ENCODE assay signal across 11 cellular contexts in the genomic region with DNA sequence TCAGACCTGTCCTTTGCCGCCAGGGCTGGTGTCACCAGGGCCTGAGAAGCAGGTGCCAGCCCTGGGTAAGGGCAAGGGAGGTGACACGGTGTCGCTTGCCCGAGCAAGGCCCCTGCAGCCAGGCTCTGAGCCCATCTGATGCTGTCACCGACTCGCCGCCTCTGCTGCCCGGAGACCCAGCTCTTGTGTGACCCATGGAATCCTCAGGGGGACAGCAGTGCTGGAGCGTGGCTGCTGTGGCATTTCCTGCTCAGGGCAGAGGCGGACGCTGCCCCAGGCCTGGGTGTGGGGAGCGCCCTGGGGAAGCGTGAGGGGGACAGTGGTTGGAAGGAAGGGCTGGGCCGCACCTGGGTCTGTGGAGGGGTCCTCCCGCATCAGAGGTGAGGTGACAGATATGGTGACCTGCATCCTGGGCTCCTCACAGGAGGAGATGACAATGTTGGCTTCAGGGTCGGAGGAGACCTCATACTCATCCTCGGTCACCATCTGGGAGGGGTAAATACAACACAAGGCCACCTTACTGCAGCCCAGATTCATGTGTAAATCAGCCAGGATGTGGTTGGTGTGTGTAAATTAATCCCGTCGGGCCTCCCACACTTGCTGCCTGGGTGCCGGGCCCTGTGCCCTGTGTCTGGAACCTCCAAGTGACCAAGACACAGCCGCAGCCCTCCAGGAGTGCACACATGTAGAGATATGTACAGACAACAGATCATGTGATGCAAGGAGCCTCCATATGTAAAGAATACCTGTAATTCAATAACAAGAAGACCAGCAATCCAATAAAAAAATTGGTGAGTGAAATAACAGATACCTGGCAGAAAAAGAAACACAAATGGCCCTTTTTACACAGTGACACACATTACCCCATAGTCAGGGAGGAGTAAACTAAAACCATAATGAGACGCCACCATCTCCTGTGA. TPM values are rescaled to one million over a fixed set of nuclear protein-coding genes. Genes with fewer than 3 reads are reported as not detected.
A peak's percentile ranks its signal among the peaks of the same experiment; 100 is the strongest.
DNase-seq lines count a peak whose midpoint lies in the region; ATAC-seq and TF ChIP-seq lines count a peak whose summit lies in the region.
"Had no signal": no experiment of that assay in that cellular context is flagged by ENCODE, and none has a peak within 500 bp of the region (broad histone marks: within the 10 kb centered on the region; RNA-seq: fewer than 3 reads in every experiment).

No MANE protein-coding gene starts in this region.

- H3K27me3 Mint-ChIP-seq in CD8-positive, alpha-beta T cell (ENCODE audit: low read depth): no peaks in the 10 kb centered on the region
- H3K27me3 Mint-ChIP-seq in activated CD4-positive, alpha-beta memory T cell treated with anti-CD3 and anti-CD28 coated beads for 36 hours: no peaks in the 10 kb centered on the region
- no peaks in the 10 kb centered on the region for H3K27me3 Mint-ChIP-seq in naive B cell
- peaks cover 7% of the 10 kb centered on the region for H3K27me3 Mint-ChIP-seq in progenitor cell of endocrine pancreas

- H3K27me3 ChIP-seq in CD8-positive, alpha-beta T cell (ENCODE audit: insufficient read depth, low read length): no peaks in the 10 kb centered on the region
- H3K27me3 ChIP-seq in SK-N-SH (ENCODE audit: insufficient read depth): no peaks in the 10 kb centered on the region

- H3K4me1 Mint-ChIP-seq in CD8-positive, alpha-beta T cell (ENCODE audit: low read depth): peaks cover 52% of the 10 kb centered on the region
- peaks cover 48% of the 10 kb centered on the region for H3K4me1 Mint-ChIP-seq in activated CD4-positive, alpha-beta memory T cell treated with anti-CD3 and anti-CD28 coated beads for 36 hours (ENCODE audit: low read depth)
- H3K4me1 Mint-ChIP-seq in naive B cell (peaks cover 35 to 56% (median 51%) of the 10 kb centered on the region in 3 donors), progenitor cell of endocrine pancreas (ENCODE audit: low read depth) (no peaks in the 10 kb centered on the region)

- H3K9ac ChIP-seq in SK-N-SH: no peak overlapping the region

- H3K4me3 Mint-ChIP-seq in CD8-positive, alpha-beta T cell: peak overlapping the region; percentile 67
- H3K4me3 Mint-ChIP-seq in activated CD4-positive, alpha-beta memory T cell treated with anti-CD3 and anti-CD28 coated beads for 36 hours: no peak overlapping the region
- peak overlapping the region in 5 of 8 donors; percentile 34 to 72 (median 44) for H3K4me3 Mint-ChIP-seq in naive B cell
- H3K4me3 Mint-ChIP-seq in progenitor cell of endocrine pancreas (ENCODE audit: low read depth): no peak overlapping the region

- no peaks in the 10 kb centered on the region for H3K36me3 ChIP-seq in CD8-positive, alpha-beta T cell (ENCODE audit: insufficient read depth, low read length)
- H3K36me3 ChIP-seq in SK-N-SH (replicated peaks in 1 of 2; ENCODE audit: control insufficient read depth in 1 of 2, insufficient read depth in 2 of 2, low read length in 1 of 2): no peaks in the 10 kb centered on the region
- H3K36me3 ChIP-seq: gastroesophageal sphincter had no signal

- 84% methylated on average over 8 of the region's 22 CpGs for WGBS in SK-N-SH (ENCODE audit: low lambda C conversion rate)

- no peak for ATAC-seq in CD8-positive, alpha-beta T cell
- ATAC-seq in naive B cell (ENCODE audit: low read depth in 2 of 2): no peak
- ATAC-seq: gastroesophageal sphincter had no signal

- intact Hi-C loops in CD8-positive, alpha-beta T cell (cut with DNase I, micrococcal nuclease): loop anchor here in 1 of 2 experiments (2.0 kb wide), 1 partner anchor 53 kb away; a partner anchor contains a TSS
- intact Hi-C loops in activated CD4-positive, alpha-beta memory T cell treated with anti-CD3 and anti-CD28 coated beads for 36 hours (cut with micrococcal nuclease): no loop called here

- no peaks in the 10 kb centered on the region for H4K20me1 ChIP-seq in SK-N-SH (ENCODE audit: insufficient read depth)

- CTCF ChIA-PET in CD8-positive, alpha-beta T cell (lab: Charles Lee): interaction anchor here (1.2 to 2.3 kb wide), 5 partner anchors 8 to 82 kb away, joined by 3 to 11 read pairs (median 5); a partner anchor contains a TSS
- CTCF ChIA-PET in activated CD4-positive, alpha-beta memory T cell treated with anti-CD3 and anti-CD28 coated beads for 36 hours (lab: Charles Lee): interaction anchor here (0.6 to 3.1 kb wide), 3 partner anchors 8 to 449 kb away, joined by 3 to 23 read pairs (median 13); a partner anchor contains a TSS
- CTCF ChIA-PET in SK-N-SH (lab: Yijun Ruan, JAX): interaction anchor here (1.9 kb wide), 1 partner anchor 8 kb away, joined by 12 read pairs; no protein-coding TSS in a partner anchor

- no peak overlapping the region for H3K27ac ChIP-seq in CD8-positive, alpha-beta T cell (ENCODE audit: low read depth, low read length)
- H3K27ac ChIP-seq in SK-N-SH (ENCODE audit: low read depth in 2 of 2, low read length in 1 of 2): no peak overlapping the region
- H3K27ac ChIP-seq: gastroesophageal sphincter had no signal

- H3K4me3 ChIP-seq in CD8-positive, alpha-beta T cell (ENCODE audit: low read depth, low read length): no peak overlapping the region
- no peak overlapping the region for H3K4me3 ChIP-seq in SK-N-SH (ENCODE audit: low read depth in 2 of 2, low read length in 1 of 2)
- H3K4me3 ChIP-seq: gastroesophageal sphincter had no signal

- H3K9me3 Mint-ChIP-seq in CD8-positive, alpha-beta T cell: no peaks in the 10 kb centered on the region
- H3K9me3 Mint-ChIP-seq in activated CD4-positive, alpha-beta memory T cell treated with anti-CD3 and anti-CD28 coated beads for 36 hours: no peaks in the 10 kb centered on the region
- peaks cover 0 to 4% (median 0%) of the 10 kb centered on the region in 7 donors for H3K9me3 Mint-ChIP-seq in naive B cell
- H3K9me3 Mint-ChIP-seq in progenitor cell of endocrine pancreas (ENCODE audit: low read depth): no peaks in the 10 kb centered on the region

- peaks cover 58% of the 10 kb centered on the region for H3K4me1 ChIP-seq in CD8-positive, alpha-beta T cell (ENCODE audit: insufficient read depth, low read length)
- no peaks in the 10 kb centered on the region for H3K4me1 ChIP-seq in SK-N-SH (ENCODE audit: control insufficient read depth in 1 of 2, insufficient read depth in 2 of 2, low read depth in 1 of 2, low read length in 1 of 2)
- H3K4me1 ChIP-seq: gastroesophageal sphincter had no signal

- H3K79me2 ChIP-seq in SK-N-SH (ENCODE audit: insufficient read depth): no peaks in the 10 kb centered on the region

- no peak for TF ChIP-seq CTCF in CD8-positive, alpha-beta T cell (IDR thresholded peaks at IDR 0.05)
- TF ChIP-seq CTCF in SK-N-SH (IDR thresholded peaks at IDR 0.05) (no peak), progenitor cell of endocrine pancreas (IDR thresholded peaks at IDR 0.05; ENCODE audit: unreplicated experiment) (no peak)

- H3F3A ChIP-seq in SK-N-SH (replicated peaks; ENCODE audit: insufficient read depth): no peaks in the 10 kb centered on the region

- POLR2A ChIA-PET in CD8-positive, alpha-beta T cell (lab: Charles Lee): interaction anchor here (1.0 to 1.1 kb wide), 3 partner anchors 8 to 35 kb away, joined by 3 to 7 read pairs (median 3); a partner anchor contains a TSS
- POLR2A ChIA-PET in activated CD4-positive, alpha-beta memory T cell treated with anti-CD3 and anti-CD28 coated beads for 36 hours (lab: Charles Lee): interaction anchor here (1.3 kb wide), 1 partner anchor 51 kb away, joined by 9 read pairs; a partner anchor contains a TSS
- POLR2A ChIA-PET in SK-N-SH (lab: Yijun Ruan, JAX): interaction anchor here (1.0 kb wide), 1 partner anchor 9 kb away, joined by 3 read pairs; no protein-coding TSS in a partner anchor

- H2AFZ ChIP-seq in SK-N-SH (ENCODE audit: low read depth): no peak overlapping the region

- no peak for TF ChIP-seq RAD21 in SK-N-SH (IDR thresholded peaks at IDR 0.05; ENCODE audit: low read length)

- no peaks in the 10 kb centered on the region for H3K36me3 Mint-ChIP-seq in CD8-positive, alpha-beta T cell
- H3K36me3 Mint-ChIP-seq in activated CD4-positive, alpha-beta memory T cell treated with anti-CD3 and anti-CD28 coated beads for 36 hours: no peaks in the 10 kb centered on the region
- no peaks in the 10 kb centered on the region for H3K36me3 Mint-ChIP-seq in naive B cell
- H3K36me3 Mint-ChIP-seq in progenitor cell of endocrine pancreas (ENCODE audit: insufficient read depth): no peaks in the 10 kb centered on the region

- H3K27ac Mint-ChIP-seq in CD8-positive, alpha-beta T cell: peak overlapping the region; percentile 87
- peak overlapping the region; percentile 90 for H3K27ac Mint-ChIP-seq in activated CD4-positive, alpha-beta memory T cell treated with anti-CD3 and anti-CD28 coated beads for 36 hours
- H3K27ac Mint-ChIP-seq in naive B cell: peak overlapping the region; percentile 47 to 99 (median 93)
- H3K27ac Mint-ChIP-seq in progenitor cell of endocrine pancreas: no peak overlapping the region

- no peak overlapping the region for H3K4me2 ChIP-seq in SK-N-SH

- no peak for TF ChIP-seq EP300 in SK-N-SH (IDR thresholded peaks at IDR 0.05; ENCODE audit: borderline replicate concordance in 1 of 2, low read depth in 1 of 2, low read length in 1 of 2)

- no peaks in the 10 kb centered on the region for H3K9me3 ChIP-seq in CD8-positive, alpha-beta T cell (ENCODE audit: low read length)
- H3K9me3 ChIP-seq in SK-N-SH: no peaks in the 10 kb centered on the region
- H3K9me3 ChIP-seq: gastroesophageal sphincter had no signal

- peak in 1 of 7 experiments; percentile 26 for DNase-seq in CD8-positive, alpha-beta T cell
- peak; percentile 49 for DNase-seq in activated CD4-positive, alpha-beta memory T cell treated with anti-CD3 and anti-CD28 coated beads for 36 hours
- no peak for DNase-seq in naive B cell
- no peak for DNase-seq in SK-N-SH
- no peak for DNase-seq in GM19240 (ENCODE audit: insufficient read length, low spot score)
- no peak for DNase-seq in progenitor cell of endocrine pancreas (ENCODE audit: low spot score, unreplicated experiment)
- DNase-seq: anterior cingulate cortex; effector CD4-positive, alpha-beta T cell; nucleus accumbens; stimulated activated naive CD4-positive, alpha-beta T cell had no signal

- H3K9me2 ChIP-seq in SK-N-SH: no peaks in the 10 kb centered on the region

RNA-seq across cellular contexts. Expression of a gene that starts 27.6 kb away (rescaled TPM):
- total RNA-seq in CD8-positive, alpha-beta T cell: 10 to 100 TPM; 38.1 to 40.0 TPM
- total RNA-seq in activated CD4-positive, alpha-beta memory T cell treated with anti-CD3 and anti-CD28 coated beads for 36 hours: 10 to 100 TPM; 24.4 to 25.2 TPM
- polyA plus RNA-seq in naive B cell (ENCODE audit: low read depth in 6 of 6) (1 to 10 TPM; 3.2 to 6.7 (median 5.6) TPM), SK-N-SH (2012; rRNA removed) (not detected in 2 replicates)
- not detected in 2 replicates for polyA plus RNA-seq in SK-N-SH (2012; cell fraction: cytosol; rRNA removed)
- not detected in 2 replicates for polyA plus RNA-seq in SK-N-SH (2012; cell fraction: nucleus; rRNA removed)
- 1.8 TPM in 2 replicates for total RNA-seq in progenitor cell of endocrine pancreas

RNA-seq across cellular contexts. Expression of a gene that starts 41.7 kb away (rescaled TPM):
- total RNA-seq in CD8-positive, alpha-beta T cell: not detected
- not detected for total RNA-seq in activated CD4-positive, alpha-beta memory T cell treated with anti-CD3 and anti-CD28 coated beads for 36 hours
- polyA plus RNA-seq in naive B cell (ENCODE audit: low read depth in 6 of 6) (under 1 TPM in 1 of 6 donors, not detected in 5; 0.20 TPM), SK-N-SH (2012; rRNA removed) (not detected in 2 replicates)
- polyA plus RNA-seq in SK-N-SH (2012; cell fraction: cytosol; rRNA removed): not detected in 2 replicates
- not detected in 2 replicates for polyA plus RNA-seq in SK-N-SH (2012; cell fraction: nucleus; rRNA removed)
- total RNA-seq in progenitor cell of endocrine pancreas: not detected in 2 replicates
- total RNA-seq: gastroesophageal sphincter had no signal

RNA-seq across cellular contexts. Expression of a gene that starts 51.3 kb away (rescaled TPM):
- total RNA-seq in CD8-positive, alpha-beta T cell: 10 to 100 TPM; 72.5 to 78.0 TPM
- 10 to 100 TPM; 63.2 to 65.2 TPM for total RNA-seq in activated CD4-positive, alpha-beta memory T cell treated with anti-CD3 and anti-CD28 coated beads for 36 hours
- 100 to 1,000 TPM; 113 to 186 (median 131) TPM for polyA plus RNA-seq in naive B cell (ENCODE audit: low read depth in 6 of 6)
- polyA plus RNA-seq in SK-N-SH (2012; rRNA removed): 103 and 125 TPM in 2 replicates
- 80.3 and 87.6 TPM in 2 replicates for polyA plus RNA-seq in SK-N-SH (2012; cell fraction: cytosol; rRNA removed)
- polyA plus RNA-seq in SK-N-SH (2012; cell fraction: nucleus; rRNA removed): 48.1 and 90.0 TPM in 2 replicates
- total RNA-seq in progenitor cell of endocrine pancreas: 38.6 and 39.8 TPM in 2 replicates

RNA-seq across cellular contexts. Expression of a gene that starts 52.2 kb away (rescaled TPM):
- total RNA-seq in CD8-positive, alpha-beta T cell: 10 to 100 TPM; 48.8 to 51.6 TPM
- total RNA-seq in activated CD4-positive, alpha-beta memory T cell treated with anti-CD3 and anti-CD28 coated beads for 36 hours: 10 to 100 TPM; 38.2 to 41.8 TPM
- polyA plus RNA-seq in naive B cell (ENCODE audit: low read depth in 6 of 6): 10 to 100 TPM; 28.8 to 51.6 (median 35.3) TPM
- polyA plus RNA-seq in SK-N-SH (2012; rRNA removed): 10.6 and 13.0 TPM in 2 replicates
- polyA plus RNA-seq in SK-N-SH (2012; cell fraction: cytosol; rRNA removed): 2.6 and 6.4 TPM in 2 replicates
- 48.0 and 59.2 TPM in 2 replicates for polyA plus RNA-seq in SK-N-SH (2012; cell fraction: nucleus; rRNA removed)
- 31.4 and 33.3 TPM in 2 replicates for total RNA-seq in progenitor cell of endocrine pancreas

RNA-seq across cellular contexts. Expression of a gene that starts 55.1 kb away (rescaled TPM):
- total RNA-seq in CD8-positive, alpha-beta T cell: 1 to 10 TPM in 1 of 2 experiments, under 1 TPM in 1; 0.50 to 1.9 TPM
- total RNA-seq in activated CD4-positive, alpha-beta memory T cell treated with anti-CD3 and anti-CD28 coated beads for 36 hours: under 1 TPM; 0.33 to 0.58 TPM
- polyA plus RNA-seq in naive B cell (ENCODE audit: low read depth in 6 of 6) (1 to 10 TPM in 1 of 6 donors, under 1 TPM in 2, not detected in 3; 0.45 to 3.5 (median 0.95) TPM), SK-N-SH (2012; rRNA removed) (0.18 and 0.44 TPM in 2 replicates)
- polyA plus RNA-seq in SK-N-SH (2012; cell fraction: cytosol; rRNA removed): 0.06 and 0.64 TPM in 2 replicates
- polyA plus RNA-seq in SK-N-SH (2012; cell fraction: nucleus; rRNA removed): 0.55 and 1.3 TPM in 2 replicates
- total RNA-seq in progenitor cell of endocrine pancreas: 3.5 and 3.9 TPM in 2 replicates

Comparison
In these comparisons a context has a peak if more than half of its experiments do, and no peak if none do; other contexts are left out.
1. H3K4me3 Mint-ChIP-seq: peak in CD8-positive, alpha-beta T cell (single experiment) and naive B cell (5 of 8); none in activated CD4-positive, alpha-beta memory T cell treated with anti-CD3 and anti-CD28 coated beads for 36 hours (single experiment) and progenitor cell of endocrine pancreas (single experiment).